9 cellular contexts compared by ENCODE assay signal in genomic region chr20:36574278-36575065, GRCh38. TPM values are rescaled to one million over a fixed set of nuclear protein-coding genes. Genes with fewer than 3 reads are reported as not detected.
DNase-seq lines count a peak whose midpoint lies in the region; ATAC-seq, FAIRE-seq and TF ChIP-seq lines count a peak whose summit lies in the region.
"Had no signal": no experiment of that assay in that cellular context is flagged by ENCODE, and none has a peak within 500 bp of the region (broad histone marks: within the 10 kb centered on the region; RNA-seq: fewer than 3 reads in every experiment).

No MANE protein-coding gene starts in this region.

- no peaks in the 10 kb centered on the region for H3K27me3 ChIP-seq in osteoblast (ENCODE audit: insufficient read depth, low read length)
- H3K27me3 ChIP-seq in aorta (ENCODE audit: control insufficient read depth in 1 of 2, insufficient read depth in 2 of 2, low read length in 1 of 2): no peaks in the 10 kb centered on the region

- peak overlapping the region; percentile 88 for H3K4me3 ChIP-seq in OCI-LY7 (ENCODE audit: low read depth, low read length, poor library complexity, severe bottlenecking)
- peak overlapping the region; percentile 82 for H3K4me3 ChIP-seq in osteoblast (ENCODE audit: insufficient read depth, low read length)
- H3K4me3 ChIP-seq in aorta (ENCODE audit: low read length in 2 of 2): peak overlapping the region; percentile 48 to 69

- H3K9me3 ChIP-seq in OCI-LY7 (ENCODE audit: low read length) (no peaks in the 10 kb centered on the region), osteoblast (ENCODE audit: low read depth, low read length) (no peaks in the 10 kb centered on the region), aorta (ENCODE audit: control insufficient read depth, low read length) (no peaks in the 10 kb centered on the region)

- H3K79me2 ChIP-seq in OCI-LY7 (ENCODE audit: insufficient read depth, low read depth, low read length) (peaks cover 48% of the 10 kb centered on the region), osteoblast (ENCODE audit: insufficient read depth, low read length) (peaks cover 13% of the 10 kb centered on the region)

- POLR2A ChIA-PET in OCI-LY7 (lab: Charles Lee): interaction anchor here (1.6 to 1.8 kb wide), 2 partner anchors 20 to 30 kb away, joined by 5 to 10 read pairs; partner anchors contain the start of gene RAB5IF

- H3K4me2 ChIP-seq in OCI-LY7 (ENCODE audit: low read length) (peak overlapping the region; percentile 85), osteoblast (ENCODE audit: insufficient read depth, low read length) (peak overlapping the region; percentile 86)

- H3K4me1 ChIP-seq in OCI-LY7 (ENCODE audit: insufficient read depth, low read length, poor library complexity, severe bottlenecking) (peaks cover 25% of the 10 kb centered on the region), osteoblast (ENCODE audit: insufficient read depth, low read length) (peaks cover 26% of the 10 kb centered on the region), aorta (ENCODE audit: control insufficient read depth in 1 of 2, insufficient read depth in 2 of 2, low read length in 2 of 2) (no peaks in the 10 kb centered on the region)

- intact Hi-C loops in OCI-LY7 (cut with micrococcal nuclease; ENCODE audit: unreplicated experiment): loop anchor here (5.0 kb wide), 1 partner anchor 112 kb away; no protein-coding TSS in a partner anchor
- intact Hi-C loops in aorta (cut with DNase I): loop anchor here in 1 of 2 donors (5.0 kb wide), 1 partner anchor 33 kb away; the partner anchor contains the start of gene RAB5IF

- WGBS in aorta, 2 donors: 0 to 1% methylated on average over 40 to 72 of the region's 76 CpGs

- no peak for FAIRE-seq in frontal cortex (lab: Jason Lieb, UNC)
- FAIRE-seq: G401.6 had no signal

- no peaks in the 10 kb centered on the region for H3K9me2 ChIP-seq in OCI-LY7 (ENCODE audit: insufficient read depth, low read length)

- H4K20me1 ChIP-seq in OCI-LY7 (ENCODE audit: insufficient read depth, low read length): no peaks in the 10 kb centered on the region
- H4K20me1 ChIP-seq in osteoblast (ENCODE audit: insufficient read depth, low read length): peaks cover 28% of the 10 kb centered on the region

- TF ChIP-seq CTCF in OCI-LY7 (conservative IDR thresholded peaks at IDR 0.05; ENCODE audit: low read length) (peak; percentile 29; the same call in 1 of the 2 replicates), osteoblast (IDR thresholded peaks at IDR 0.05; ENCODE audit: extremely low read depth, low read depth, low read length) (no peak)

- DNase-seq in NCI-H345 (lab: John Stamatoyannopoulos, UW): peak; percentile 15
- DNase-seq in NCI-H345 treated with DMSO at 0.1 percent for 48 hours (lab: John Stamatoyannopoulos, UW; ENCODE audit: unreplicated experiment): no peak
- peak; percentile 58 for DNase-seq in OCI-LY7 (ENCODE audit: low spot score)
- peak; percentile 28 for DNase-seq in activated T-helper 9 cell treated with anti-CD3 and anti-CD28 coated beads, Interleukin-2, amount 50 U/mL, for 16 hours (ENCODE audit: low read depth)
- DNase-seq in frontal cortex (ENCODE audit: low spot score in 2 of 2): peak; percentile 58 to 60
- peak; percentile 95 for DNase-seq in osteoblast (ENCODE audit: insufficient read length, low spot score, missing footprints)
- DNase-seq in aorta: peak; percentile 58 to 86

- peaks cover 29% of the 10 kb centered on the region for H3K36me3 ChIP-seq in OCI-LY7 (ENCODE audit: insufficient read depth, low read length)
- H3K36me3 ChIP-seq in osteoblast (ENCODE audit: insufficient read depth, low read length): peaks cover 6% of the 10 kb centered on the region
- no peaks in the 10 kb centered on the region for H3K36me3 ChIP-seq in aorta (ENCODE audit: control insufficient read depth in 1 of 2, insufficient read depth in 2 of 2, low read length in 1 of 2)

- BruUV-seq in OCI-LY7 (replicated peaks; lab: Mats Ljungman, UMichigan): no TSS peak

- H2AFZ ChIP-seq in OCI-LY7 (ENCODE audit: low read length) (peak overlapping the region; percentile 13; the same call in 1 of the 2 replicates), osteoblast (ENCODE audit: low read length) (peak overlapping the region; percentile 68)

- CTCF ChIA-PET in OCI-LY7 (lab: Charles Lee; ENCODE audit: unreplicated experiment): interaction anchor here (0.6 kb wide), 1 partner anchor 30 kb away, joined by 4 read pairs; no protein-coding TSS in a partner anchor

- ATAC-seq in aorta (ENCODE audit: low FRiP score) (peak; percentile 55), GM18498 (IDR thresholded peaks at IDR 0.05; ENCODE audit: unreplicated experiment) (no peak)

- peak overlapping the region; percentile 69 for H3K27ac ChIP-seq in OCI-LY7 (ENCODE audit: low read depth, low read length, poor library complexity, severe bottlenecking)
- peak overlapping the region; percentile 28 for H3K27ac ChIP-seq in osteoblast (ENCODE audit: low read depth, low read length)
- peak overlapping the region in 1 of 2 donors; percentile 30 for H3K27ac ChIP-seq in aorta (ENCODE audit: low read depth in 1 of 2, low read length in 2 of 2)

RNA-seq across cellular contexts. Expression of gene TGIF2, which starts 1.1 kb away (rescaled TPM):
- total RNA-seq in OCI-LY7 (2014; rRNA removed; shearing (Covaris generic)): 26.6 and 41.3 TPM in 2 replicates
- 45.2 and 49.4 TPM in 2 replicates for total RNA-seq in OCI-LY7 (2022)
- 4.9 TPM for total RNA-seq in frontal cortex
- 9.7 and 10.9 TPM in 2 replicates for total RNA-seq in osteoblast
- total RNA-seq in aorta: 10 to 100 TPM; 11.8 to 12.8 TPM
- 1 to 10 TPM; 3.6 to 5.3 TPM for polyA plus RNA-seq in aorta

RNA-seq across cellular contexts. Expression of gene RAB5IF, which starts 31.1 kb away (rescaled TPM):
- total RNA-seq in OCI-LY7 (2014; rRNA removed; shearing (Covaris generic)): 66.6 and 72.2 TPM in 2 replicates
- total RNA-seq in OCI-LY7 (2022): 76.0 and 94.8 TPM in 2 replicates
- total RNA-seq in frontal cortex: 26.9 TPM
- 54.2 and 59.7 TPM in 2 replicates for total RNA-seq in osteoblast
- total RNA-seq in aorta: 10 to 100 TPM; 39.8 to 48.1 TPM
- 10 to 100 TPM; 52.1 to 71.0 TPM for polyA plus RNA-seq in aorta

RNA-seq across cellular contexts. Expression of gene MYL9, which starts 33.2 kb away (rescaled TPM):
- total RNA-seq in OCI-LY7 (2014; rRNA removed; shearing (Covaris generic)): not detected in 2 replicates
- total RNA-seq in OCI-LY7 (2022) (not detected in 2 replicates), frontal cortex (0.41 TPM), osteoblast (135 and 141 TPM in 2 replicates), aorta (1,000 to 10,000 TPM; 2,086 to 3,222 TPM)
- 1,000 to 10,000 TPM; 1,693 to 2,621 TPM for polyA plus RNA-seq in aorta

Comparison
In these comparisons a context has a peak if more than half of its experiments do, and no peak if none do; other contexts are left out.
1. RNA of gene MYL9, which starts 33.2 kb away (total RNA-seq): 2,086 to 3,222 TPM in aorta and 135 to 141 TPM in osteoblast; 0.41 TPM in frontal cortex (single experiment) and not detected in OCI-LY7; every median in the first group is over 10 times any median in the second.
2. Peak in every context shown above with its lines, with median percentiles within 50 percentile points of each other: H3K4me3 ChIP-seq.